Comparison of ENCODE assay signal across 1 cellular context in the genomic region with DNA sequence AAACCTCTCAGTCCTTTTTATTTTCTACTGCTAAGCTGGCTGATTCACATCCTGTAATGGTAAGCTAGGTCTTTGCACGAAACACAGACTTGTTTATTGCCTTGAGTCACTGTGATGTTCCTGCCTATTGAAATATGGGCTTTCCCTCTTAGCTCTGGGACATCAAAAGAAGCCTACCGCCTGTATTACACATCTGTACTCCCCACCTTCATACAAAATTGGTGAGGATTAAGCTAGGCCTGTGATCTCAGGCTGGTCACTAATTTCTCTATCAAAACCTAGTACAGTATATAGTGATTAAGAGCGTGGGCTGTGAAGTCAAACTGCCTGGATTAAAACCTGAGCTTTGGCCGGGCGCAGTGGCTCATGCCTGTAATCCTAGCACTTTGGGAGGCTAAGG.
TF ChIP-seq lines count a peak whose summit lies in the region.

No MANE protein-coding gene starts in this region.

TF ChIP-seq in WTC11, 78 proteins besides CTCF, POLR2A, EP300 and RAD21 (continued from another document):
- TF ChIP-seq, protein P1, sequence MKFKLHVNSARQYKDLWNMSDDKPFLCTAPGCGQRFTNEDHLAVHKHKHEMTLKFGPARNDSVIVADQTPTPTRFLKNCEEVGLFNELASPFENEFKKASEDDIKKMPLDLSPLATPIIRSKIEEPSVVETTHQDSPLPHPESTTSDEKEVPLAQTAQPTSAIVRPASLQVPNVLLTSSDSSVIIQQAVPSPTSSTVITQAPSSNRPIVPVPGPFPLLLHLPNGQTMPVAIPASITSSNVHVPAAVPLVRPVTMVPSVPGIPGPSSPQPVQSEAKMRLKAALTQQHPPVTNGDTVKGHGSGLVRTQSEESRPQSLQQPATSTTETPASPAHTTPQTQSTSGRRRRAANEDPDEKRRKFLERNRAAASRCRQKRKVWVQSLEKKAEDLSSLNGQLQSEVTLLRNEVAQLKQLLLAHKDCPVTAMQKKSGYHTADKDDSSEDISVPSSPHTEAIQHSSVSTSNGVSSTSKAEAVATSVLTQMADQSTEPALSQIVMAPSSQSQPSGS (CRISPR knock-in tag; IDR thresholded peaks at IDR 0.05; ENCODE audit: borderline replicate concordance, low read depth): no peak
- TF ChIP-seq ZNF219 (CRISPR knock-in tag; IDR thresholded peaks at IDR 0.05; ENCODE audit: borderline replicate concordance): no peak
- TF ChIP-seq FOXP1 (CRISPR knock-in tag; IDR thresholded peaks at IDR 0.05; ENCODE audit: borderline replicate concordance): no peak
- TF ChIP-seq, protein P2, sequence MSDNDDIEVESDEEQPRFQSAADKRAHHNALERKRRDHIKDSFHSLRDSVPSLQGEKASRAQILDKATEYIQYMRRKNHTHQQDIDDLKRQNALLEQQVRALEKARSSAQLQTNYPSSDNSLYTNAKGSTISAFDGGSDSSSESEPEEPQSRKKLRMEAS (CRISPR knock-in tag; IDR thresholded peaks at IDR 0.05): no peak
- TF ChIP-seq, protein P3, sequence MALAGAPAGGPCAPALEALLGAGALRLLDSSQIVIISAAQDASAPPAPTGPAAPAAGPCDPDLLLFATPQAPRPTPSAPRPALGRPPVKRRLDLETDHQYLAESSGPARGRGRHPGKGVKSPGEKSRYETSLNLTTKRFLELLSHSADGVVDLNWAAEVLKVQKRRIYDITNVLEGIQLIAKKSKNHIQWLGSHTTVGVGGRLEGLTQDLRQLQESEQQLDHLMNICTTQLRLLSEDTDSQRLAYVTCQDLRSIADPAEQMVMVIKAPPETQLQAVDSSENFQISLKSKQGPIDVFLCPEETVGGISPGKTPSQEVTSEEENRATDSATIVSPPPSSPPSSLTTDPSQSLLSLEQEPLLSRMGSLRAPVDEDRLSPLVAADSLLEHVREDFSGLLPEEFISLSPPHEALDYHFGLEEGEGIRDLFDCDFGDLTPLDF (CRISPR knock-in tag; IDR thresholded peaks at IDR 0.05): no peak
- no peak for TF ChIP-seq ZNF396 (CRISPR knock-in tag; IDR thresholded peaks at IDR 0.05; ENCODE audit: borderline replicate concordance)
- TF ChIP-seq ZNF263 (CRISPR knock-in tag; IDR thresholded peaks at IDR 0.05; ENCODE audit: low read depth): no peak
- no peak for TF ChIP-seq FOXK1 (CRISPR knock-in tag; IDR thresholded peaks at IDR 0.05)
